22 cellular contexts compared by ENCODE assay signal in genomic region chr5:35762368-35762767, GRCh38.
"Had no signal": no experiment of that assay in that cellular context is flagged by ENCODE, and none has a peak within 500 bp of the region (broad histone marks: within the 10 kb centered on the region; RNA-seq: fewer than 3 reads in every experiment).

No MANE protein-coding gene starts in this region.

- H3K4me3 Mint-ChIP-seq: activated naive CD4-positive, alpha-beta T cell treated with anti-CD3 and anti-CD28 coated beads for 36 hours; immature natural killer cell; neural progenitor cell; T-helper 1 cell treated with Interleukin-12 subunit alpha and Interleukin-12 subunit beta and Interleukin-4 antibody, amounts not matched to agents 30 μg/mL and 1 μg/mL, for 36 hours had no signal

- H3K4me3 ChIP-seq: adrenal gland, breast epithelium, coronary artery, left ventricle myocardium inferior, neural progenitor cell, tibial artery, uterus had no signal

- H3K36me3 Mint-ChIP-seq: neural progenitor cell had no signal

- DNase-seq: activated CD4-positive, alpha-beta T cell treated with anti-CD3 and anti-CD28 coated beads for 48 hours; activated CD8-positive, alpha-beta memory T cell treated with anti-CD3 and anti-CD28 coated beads, Interleukin-2, amount 50 U/mL, for 4 hours; activated naive CD4-positive, alpha-beta T cell treated with anti-CD3 and anti-CD28 coated beads for 36 hours; adrenal gland; erythroblast; immature natural killer cell; kidney glomerular epithelial cell; left ventricle myocardium inferior; mammary epithelial cell; midbrain; stimulated activated CD4-positive, alpha-beta T cell treated with anti-CD3 and anti-CD28 coated beads, Interleukin-12 subunit alpha, Interleukin-12 subunit beta, amount 100 ng/mL, for 4 hours; stimulated activated CD4-positive, alpha-beta T cell treated with anti-CD3 and anti-CD28 coated beads, Interleukin-1b, Interleukin-23, amount 100 ng/mL, for 48 hours; stimulated activated CD8-positive, alpha-beta memory T cell treated with anti-CD3 and anti-CD28 coated beads, Interleukin-4, amount 100 ng/mL, for 48 hours; stimulated activated naive CD8-positive, alpha-beta T cell treated with anti-CD3 and anti-CD28 coated beads, Interleukin-15, Interleukin-2, amounts not matched to agents 100 U/mL and 50 U/mL, for 24 hours; substantia nigra; tibial artery; uterus had no signal

- H3K9me3 Mint-ChIP-seq: activated naive CD4-positive, alpha-beta T cell treated with anti-CD3 and anti-CD28 coated beads for 36 hours; immature natural killer cell; neural progenitor cell; T-helper 1 cell treated with Interleukin-12 subunit alpha and Interleukin-12 subunit beta and Interleukin-4 antibody, amounts not matched to agents 30 μg/mL and 1 μg/mL, for 36 hours had no signal

- ATAC-seq: stimulated activated naive CD8-positive, alpha-beta T cell treated with anti-CD3 and anti-CD28 coated beads, Interleukin-15, Interleukin-2, amounts not matched to agents 100 U/mL and 50 U/mL, for 24 hours had no signal

- H3K4me1 Mint-ChIP-seq: neural progenitor cell had no signal

- H3K27ac Mint-ChIP-seq: activated naive CD4-positive, alpha-beta T cell treated with anti-CD3 and anti-CD28 coated beads for 36 hours; immature natural killer cell; neural progenitor cell; progenitor cell of endocrine pancreas; T-helper 1 cell treated with Interleukin-12 subunit alpha and Interleukin-12 subunit beta and Interleukin-4 antibody, amounts not matched to agents 30 μg/mL and 1 μg/mL, for 36 hours had no signal

- H3K27me3 ChIP-seq: adrenal gland, breast epithelium, tibial artery, uterus had no signal

- H3K27ac ChIP-seq: adrenal gland, breast epithelium, coronary artery, left ventricle myocardium inferior, neural progenitor cell, tibial artery, uterus had no signal

- H3K9me3 ChIP-seq: adrenal gland, breast epithelium, left ventricle myocardium inferior, tibial artery, uterus had no signal
